ENCODE assay signal across 8 cellular contexts in the genomic region with DNA sequence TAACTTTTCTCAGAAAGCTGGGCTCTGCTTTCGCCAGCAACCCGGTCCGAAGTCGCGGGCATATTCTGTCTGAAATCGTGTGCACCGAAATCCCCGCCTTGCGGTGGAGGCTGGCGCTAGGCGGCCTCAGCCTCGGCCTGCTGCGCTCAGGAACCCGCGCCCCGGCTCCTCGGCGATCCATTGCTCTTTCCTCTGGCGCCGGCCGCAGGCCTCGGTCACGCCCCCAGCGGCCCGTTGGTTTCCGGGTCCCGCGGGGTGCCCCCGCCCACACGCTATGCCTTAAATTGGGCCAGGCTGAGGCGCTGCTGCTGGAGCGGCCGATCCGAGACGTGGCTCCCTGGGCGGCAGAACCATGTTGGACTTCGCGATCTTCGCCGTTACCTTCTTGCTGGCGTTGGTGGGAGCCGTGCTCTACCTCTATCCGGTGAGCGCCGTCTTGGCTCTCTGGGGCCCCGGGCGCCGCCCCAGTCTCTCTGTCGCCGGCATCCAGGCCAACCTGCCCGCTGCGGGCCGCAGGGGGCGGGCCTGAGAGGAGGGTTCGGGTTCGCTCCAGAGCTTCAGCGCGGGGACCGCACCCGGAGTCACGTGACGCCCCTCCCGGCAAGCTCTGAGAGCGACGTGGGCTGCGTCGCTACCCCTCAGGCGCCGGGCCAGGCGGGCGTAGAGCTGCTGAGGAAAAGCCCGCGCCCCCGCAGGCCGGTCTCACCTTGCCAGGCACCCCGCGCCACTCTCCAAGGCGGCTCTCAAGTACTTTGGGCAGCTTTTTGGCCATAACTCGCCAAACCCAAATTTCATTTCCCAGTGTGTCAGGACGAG. TPM values are rescaled to one million over a fixed set of nuclear protein-coding genes. Genes with fewer than 3 reads are reported as not detected.
DNase-seq lines count a peak whose midpoint lies in the region; ATAC-seq, FAIRE-seq and TF ChIP-seq lines count a peak whose summit lies in the region.

A gene with protein sequence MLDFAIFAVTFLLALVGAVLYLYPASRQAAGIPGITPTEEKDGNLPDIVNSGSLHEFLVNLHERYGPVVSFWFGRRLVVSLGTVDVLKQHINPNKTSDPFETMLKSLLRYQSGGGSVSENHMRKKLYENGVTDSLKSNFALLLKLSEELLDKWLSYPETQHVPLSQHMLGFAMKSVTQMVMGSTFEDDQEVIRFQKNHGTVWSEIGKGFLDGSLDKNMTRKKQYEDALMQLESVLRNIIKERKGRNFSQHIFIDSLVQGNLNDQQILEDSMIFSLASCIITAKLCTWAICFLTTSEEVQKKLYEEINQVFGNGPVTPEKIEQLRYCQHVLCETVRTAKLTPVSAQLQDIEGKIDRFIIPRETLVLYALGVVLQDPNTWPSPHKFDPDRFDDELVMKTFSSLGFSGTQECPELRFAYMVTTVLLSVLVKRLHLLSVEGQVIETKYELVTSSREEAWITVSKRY (plus strand): TSS at position 308 of the 816 bp plus-strand sequence. CDS start 45 bp downstream, at position 353.

- peak within 1 kb of the TSS; percentile 99 for H2AFZ ChIP-seq in H1 (ENCODE audit: low read length)

- H3K79me2 ChIP-seq in H1 (ENCODE audit: control insufficient read depth in 1 of 2, insufficient read depth in 2 of 2, low read length in 2 of 2) (peaks cover 0 to 21% of the 10 kb centered on the region in 2 experiments; a peak in 3 of 4 replicates), mesendoderm (ENCODE audit: control insufficient read depth, insufficient read depth, low read length) (peaks cover 5% of the 10 kb centered on the region)

- peak; percentile 96 for DNase-seq in COR-L47 (lab: John Stamatoyannopoulos, UW)
- peak; percentile 95 for DNase-seq in HT1080 (ENCODE audit: low read depth)
- DNase-seq in NOMO-1 (lab: John Stamatoyannopoulos, UW; ENCODE audit: unreplicated experiment in 2 of 2) = peak; percentile 96 to 99
- DNase-seq in activated CD8-positive, alpha-beta memory T cell treated with anti-CD3 and anti-CD28 coated beads for 4 hours (ENCODE audit: low read depth in 2 of 2) = peak; percentile 91 to 92
- DNase-seq in H1 (ENCODE audit: low read depth in 1 of 2, low spot score in 2 of 2) = peak; percentile 90 to 94
- peak; percentile 98 for DNase-seq in mesendoderm
- DNase-seq in stimulated activated CD8-positive, alpha-beta memory T cell treated with anti-CD3 and anti-CD28 coated beads, Interleukin-15, amount 100 ng/mL, for 1 hour (ENCODE audit: low read depth) = peak; percentile 91

- no peak within 1 kb of the TSS for H2BK12ac ChIP-seq in H1 (ENCODE audit: low read depth, low read length)

- no peaks in the 10 kb centered on the region for H3K9me3 ChIP-seq in H1 (ENCODE audit: insufficient read depth in 2 of 2, low read depth in 1 of 2, low read length in 1 of 2)

- H3K4me3 ChIP-seq in H1 (ENCODE audit: extremely low read depth in 1 of 4, insufficient read depth in 2 of 4, low read depth in 3 of 4, low read length in 4 of 4) = peak within 1 kb of the TSS; percentile 75 to 89 (median 82)
- H3K4me3 ChIP-seq in mesendoderm (ENCODE audit: low read length) = peak within 1 kb of the TSS; percentile 69

- no peak within 1 kb of the TSS for H2BK20ac ChIP-seq in H1 (ENCODE audit: low read length)

- peaks cover 3% of the 10 kb centered on the region; the same call in 1 of the 2 replicates for H3K79me1 ChIP-seq in H1 (ENCODE audit: low read depth, low read length)
- H3K79me1 ChIP-seq in mesendoderm (ENCODE audit: low read length) = peaks cover 11% of the 10 kb centered on the region

- H3K36me3 ChIP-seq in H1 (ENCODE audit: control insufficient read depth in 2 of 4, insufficient read depth in 4 of 4, low read length in 3 of 4) = peaks cover 0 to 2% (median 0%) of the 10 kb centered on the region in 4 experiments; a peak in 1 of 8 replicates
- no peaks in the 10 kb centered on the region for H3K36me3 ChIP-seq in mesendoderm (ENCODE audit: control insufficient read depth, insufficient read depth, low read length)

- H2AK5ac ChIP-seq in H1 (ENCODE audit: low read depth, low read length) = no peak within 1 kb of the TSS
- no peak within 1 kb of the TSS for H2AK5ac ChIP-seq in mesendoderm (ENCODE audit: low read length)

- peak within 1 kb of the TSS; percentile 96 for H4K5ac ChIP-seq in H1 (ENCODE audit: insufficient read length, low read depth, low read length)
- no peak within 1 kb of the TSS for H4K5ac ChIP-seq in mesendoderm (ENCODE audit: low read length)

- H3K23ac ChIP-seq in H1 (ENCODE audit: insufficient read length) (no peak within 1 kb of the TSS), mesendoderm (ENCODE audit: low read length) (peak within 1 kb of the TSS; percentile 48)

- H2BK5ac ChIP-seq in H1 (ENCODE audit: low read depth, low read length) (peak within 1 kb of the TSS; percentile 90), mesendoderm (ENCODE audit: low read length) (no peak within 1 kb of the TSS)

- peak within 1 kb of the TSS; percentile 84 for H3K27ac ChIP-seq in H1 (ENCODE audit: low read depth, low read length)
- H3K27ac ChIP-seq in mesendoderm (ENCODE audit: low read depth, low read length) = peak within 1 kb of the TSS; percentile 97

- H3K4me2 ChIP-seq in H1 (ENCODE audit: insufficient read depth in 1 of 2, low read depth in 2 of 2, low read length in 2 of 2) (peak within 1 kb of the TSS; percentile 77 to 79), mesendoderm (ENCODE audit: low read length) (peak within 1 kb of the TSS; percentile 80)

- peak; percentile 85 for ATAC-seq in GM21360 (IDR thresholded peaks at IDR 0.05; ENCODE audit: unreplicated experiment)

- H3K4me1 ChIP-seq in H1 (replicated peaks in 1 of 4; ENCODE audit: control insufficient read depth in 3 of 4, insufficient read depth in 4 of 4, low read length in 3 of 4) (no peaks in the 10 kb centered on the region), mesendoderm (ENCODE audit: control insufficient read depth, low read depth, low read length) (no peaks in the 10 kb centered on the region)

- peak; percentile 15 to 44 (median 30) for TF ChIP-seq CTCF in H1 (IDR thresholded peaks at IDR 0.05; ENCODE audit: control extremely low read depth in 1 of 3, insufficient read depth in 1 of 3, low read depth in 1 of 3, low read length in 3 of 3)

- H2BK15ac ChIP-seq in H1 (ENCODE audit: low read length) = no peak within 1 kb of the TSS
- H2BK15ac ChIP-seq in mesendoderm (replicated peaks; ENCODE audit: low read depth) = no peak within 1 kb of the TSS

- no peak within 1 kb of the TSS for H2BK120ac ChIP-seq in H1 (replicated peaks; ENCODE audit: low read depth, low read length)
- no peak within 1 kb of the TSS for H2BK120ac ChIP-seq in mesendoderm (ENCODE audit: low read depth, low read length)

- H3K23me2 ChIP-seq in H1 (ENCODE audit: low read depth, low read length) = no peaks in the 10 kb centered on the region; the same call in 1 of the 2 replicates

- POLR2A ChIA-PET in H1 (lab: Charles Lee; ENCODE audit: partially characterized antibody) = interaction anchor here (0.6 to 3.3 kb wide), 16 partner anchors 9 to 603 kb away, joined by 3 to 14 read pairs (median 4); a partner anchor contains a TSS

- no peaks in the 10 kb centered on the region for H4K20me1 ChIP-seq in H1 (replicated peaks in 1 of 2; ENCODE audit: control insufficient read depth in 1 of 2, insufficient read depth in 2 of 2, low read length in 2 of 2)

- TF ChIP-seq POLR2A in H1 (IDR thresholded peaks at IDR 0.05; ENCODE audit: control extremely low read depth in 1 of 2, low read depth in 2 of 2, low read length in 2 of 2) = peak; percentile 75 to 95

- peak within 1 kb of the TSS; percentile 91 for H4K91ac ChIP-seq in H1 (replicated peaks; ENCODE audit: insufficient read length, low read length)

- H3K27me3 ChIP-seq in H1 (replicated peaks in 1 of 4; ENCODE audit: control insufficient read depth in 3 of 4, extremely low read depth in 1 of 4, insufficient read depth in 3 of 4, low read length in 3 of 4) (no peaks in the 10 kb centered on the region), mesendoderm (ENCODE audit: insufficient read depth, low read length, poor library complexity) (no peaks in the 10 kb centered on the region)

- peak within 1 kb of the TSS; percentile 87 for H3K4ac ChIP-seq in H1 (replicated peaks; ENCODE audit: insufficient read length, low read depth, low read length)
- H3K4ac ChIP-seq in mesendoderm (ENCODE audit: low read depth, low read length) = peak within 1 kb of the TSS; percentile 27

- no peak within 1 kb of the TSS for H3K14ac ChIP-seq in H1 (ENCODE audit: insufficient read length)

- no peak for FAIRE-seq in H1 (lab: Jason Lieb, UNC)

- 1% methylated on average over 66 of the region's 80 CpGs; no CpG with 5 or more reads in 1 of the 2 experiments for WGBS in H1 (ENCODE audit: extremely low coverage in 1 of 2, insufficient coverage in 1 of 2, insufficient read length in 1 of 2, insufficient replicate concordance in 2 of 2, low coverage in 1 of 2, low lambda C conversion rate in 2 of 2, missing lambda C conversion rate in 1 of 2), 2 experiments
- WGBS in mesendoderm (ENCODE audit: extremely low coverage, insufficient coverage, low lambda C conversion rate) = no CpG with 5 or more reads among the region's 80 CpGs

- TF ChIP-seq EP300 in H1 (IDR thresholded peaks at IDR 0.05; ENCODE audit: borderline replicate concordance in 1 of 2, low read depth in 2 of 2, low read length in 2 of 2) = no peak

- CTCF ChIA-PET in H1 (lab: Charles Lee; ENCODE audit: partially characterized antibody) = interaction anchor here (0.5 to 1.8 kb wide), 8 partner anchors 9 to 525 kb away, joined by 3 to 4 read pairs (median 3); no protein-coding TSS in a partner anchor

- TF ChIP-seq RAD21 in H1 (IDR thresholded peaks at IDR 0.05 in 1 of 2, conservative IDR thresholded peaks at IDR 0.05 in 1 of 2; ENCODE audit: low read depth in 2 of 2, low read length in 2 of 2) = peak; percentile 18 to 20; a peak in 2 of 4 replicates

- H3K56ac ChIP-seq in H1 (replicated peaks; ENCODE audit: insufficient read length, low read depth, low read length) (peak within 1 kb of the TSS; percentile 72), mesendoderm (ENCODE audit: low read length) (peak within 1 kb of the TSS; percentile 96)

- H4K8ac ChIP-seq in H1 (ENCODE audit: extremely low read depth, insufficient read depth, low read length) = peak within 1 kb of the TSS; percentile 96
- H4K8ac ChIP-seq in mesendoderm (ENCODE audit: low read depth, low read length) = no peak within 1 kb of the TSS

- peak within 1 kb of the TSS; percentile 85 for H3K18ac ChIP-seq in H1 (ENCODE audit: extremely low read depth, low read length)
- H3K18ac ChIP-seq in mesendoderm (ENCODE audit: low read length) = peak within 1 kb of the TSS; percentile 81

- peak within 1 kb of the TSS; percentile 85 to 91 (median 90) for H3K9ac ChIP-seq in H1 (replicated peaks in 1 of 4; ENCODE audit: extremely low read depth in 1 of 4, low read depth in 3 of 4, low read length in 3 of 4)
- peak within 1 kb of the TSS; percentile 85 for H3K9ac ChIP-seq in mesendoderm (ENCODE audit: low read length)

RNA-seq across cellular contexts. Expression of the gene that starts here (rescaled TPM):
- total RNA-seq in HT1080 (2014; rRNA removed; shearing (Covaris generic)) = 9.9 and 10.8 TPM in 2 replicates
- 12.9 and 15.6 TPM in 2 replicates for polyA plus RNA-seq in HT1080 (2015; cell fraction: cytosol; rRNA removed)
- polyA plus RNA-seq in HT1080 (2015; cell fraction: nucleus; rRNA removed) = 14.1 and 16.6 TPM in 2 replicates
- 18.6 and 21.5 TPM in 2 replicates for total RNA-seq in H1 (2021; fragmentation: NEBNext Ultra II Directional; extraction: Animal tissue kit (Norgen Biotek cat#: 25700))
- 4.8 and 6.2 TPM in 2 replicates for polyA plus RNA-seq in H1 (2011; rRNA removed)
- polyA plus RNA-seq in H1 (2011; cell fraction: cytosol; rRNA removed) = 7.2 TPM
- polyA plus RNA-seq in H1 (2011; cell fraction: nucleus; rRNA removed) = 3.5 TPM
- polyA plus RNA-seq in H1 (2012, experiment 1 of 2) = 7.3 to 9.3 TPM (median 8.1 TPM) in 4 replicates
- 2.6 TPM for polyA plus RNA-seq in H1 (2012, experiment 2 of 2)
- polyA plus RNA-seq in H1 (2013, experiment 1 of 2) = 14.1 TPM
- 14.4 TPM for polyA plus RNA-seq in H1 (2013, experiment 2 of 2)
- 11.1 and 12.1 TPM in 2 replicates for polyA minus RNA-seq in H1 (2011; rRNA and poly(A)+ RNA removed)
- polyA minus RNA-seq in H1 (2011; cell fraction: cytosol; rRNA and poly(A)+ RNA removed) = 6.8 TPM
- polyA minus RNA-seq in H1 (2011; cell fraction: nucleus; rRNA and poly(A)+ RNA removed) = 12.8 TPM
- polyA plus RNA-seq in mesendoderm (2013, experiment 1 of 2) = 10.8 TPM
- 11.0 TPM for polyA plus RNA-seq in mesendoderm (2013, experiment 2 of 2)

Comparison
In these comparisons a context has a peak if more than half of its experiments do, and no peak if none do; other contexts are left out.
1. Peak in every context shown above with its lines: DNase-seq, ATAC-seq, H3K4me3 ChIP-seq and H3K27ac ChIP-seq.